In the genomic region with DNA sequence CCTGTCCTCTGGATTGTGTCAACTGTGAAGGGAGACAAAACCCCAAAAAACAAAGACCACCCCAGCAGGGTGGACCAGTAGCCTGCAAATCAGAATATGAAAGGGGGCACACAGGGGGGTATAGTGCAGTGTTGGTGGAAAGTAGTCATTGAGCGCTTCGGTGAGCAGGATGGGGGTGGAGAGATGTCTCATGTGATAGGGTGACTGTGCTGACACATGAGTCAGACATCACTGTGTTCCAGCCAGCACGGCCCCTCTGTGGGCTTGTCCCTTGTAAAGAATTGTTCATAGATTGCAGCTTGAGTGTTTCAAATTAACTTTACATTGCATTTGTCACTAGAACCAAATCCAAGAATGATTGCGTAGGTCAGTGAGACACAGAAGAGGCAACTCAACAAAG, we compare ENCODE assay signal across 17 cellular contexts. TPM values are rescaled to one million over a fixed set of nuclear protein-coding genes. Genes with fewer than 3 reads are reported as not detected.
DNase-seq lines count a peak whose midpoint lies in the region; ATAC-seq, FAIRE-seq and TF ChIP-seq lines count a peak whose summit lies in the region.
"Had no signal": no experiment of that assay in that cellular context is flagged by ENCODE, and none has a peak within 500 bp of the region (broad histone marks: within the 10 kb centered on the region; RNA-seq: fewer than 3 reads in every experiment).

No MANE protein-coding gene starts in this region.

- H3K36me3 Mint-ChIP-seq in CD4-positive, alpha-beta memory T cell = peaks cover 41 to 47% of the 10 kb centered on the region in 2 donors

- peak overlapping the region in 1 of 8 donors; percentile 8 for H3K4me3 Mint-ChIP-seq in CD4-positive, alpha-beta memory T cell
- H3K4me3 Mint-ChIP-seq: activated naive CD4-positive, alpha-beta T cell treated with anti-CD3 and anti-CD28 coated beads for 36 hours; GM23338; memory B cell had no signal

- no peak overlapping the region for H3K4me3 ChIP-seq in bronchial epithelial cell (ENCODE audit: low read depth, low read length)
- no peak overlapping the region for H3K4me3 ChIP-seq in mucosa of descending colon
- no peak overlapping the region for H3K4me3 ChIP-seq in CD4-positive, alpha-beta memory T cell (ENCODE audit: low read length in 2 of 2)
- H3K4me3 ChIP-seq: BLaER1, GM23338, PC-9 had no signal

- peaks cover 6 to 57% (median 36%) of the 10 kb centered on the region in 8 donors for H3K9me3 Mint-ChIP-seq in CD4-positive, alpha-beta memory T cell

- FAIRE-seq in bronchial epithelial cell (lab: Jason Lieb, UNC) = no peak

- CTCF ChIA-PET in CD4-positive, alpha-beta memory T cell (lab: Charles Lee; ENCODE audit: partially characterized antibody) = no interaction called here

- intact Hi-C loops in mucosa of descending colon (cut with DNase I, micrococcal nuclease) = no loop called here
- intact Hi-C loops in CD4-positive, alpha-beta memory T cell (cut with micrococcal nuclease) = no loop called here

- TF ChIP-seq CTCF in bronchial epithelial cell (IDR thresholded peaks at IDR 0.05; ENCODE audit: insufficient read depth, low read length, severe bottlenecking) (no peak), mucosa of descending colon (IDR thresholded peaks at IDR 0.05) (no peak)

- POLR2A ChIA-PET in CD4-positive, alpha-beta memory T cell (lab: Charles Lee; ENCODE audit: partially characterized antibody) = no interaction called here

- H3K4me1 ChIP-seq in mucosa of descending colon (ENCODE audit: low read depth) = no peaks in the 10 kb centered on the region
- no peaks in the 10 kb centered on the region for H3K4me1 ChIP-seq in CD4-positive, alpha-beta memory T cell (ENCODE audit: insufficient read depth, low read length)
- H3K4me1 ChIP-seq: BLaER1 had no signal

- H3K27me3 Mint-ChIP-seq in CD4-positive, alpha-beta memory T cell = no peaks in the 10 kb centered on the region
- H3K27me3 Mint-ChIP-seq: memory B cell had no signal

- H3K27ac ChIP-seq in CD4-positive, alpha-beta memory T cell (ENCODE audit: low read depth, low read length) = no peak overlapping the region
- H3K27ac ChIP-seq: BLaER1, PC-9 had no signal

- H3K9me3 ChIP-seq in mucosa of descending colon = peaks cover 41% of the 10 kb centered on the region
- peaks cover 0 to 4% of the 10 kb centered on the region in 2 donors for H3K9me3 ChIP-seq in CD4-positive, alpha-beta memory T cell (ENCODE audit: control insufficient read depth in 1 of 2, low read length in 2 of 2)

- peak; percentile 51 for DNase-seq in Daoy (ENCODE audit: low read depth)
- peak; percentile 38 for DNase-seq in M059J (ENCODE audit: low read depth)
- DNase-seq in bronchial epithelial cell (ENCODE audit: low read depth) = peak; percentile 21
- no peak for DNase-seq in mucosa of descending colon
- DNase-seq in DMS53 treated with DMSO at 0.1 percent for 48 hours (lab: John Stamatoyannopoulos, UW; ENCODE audit: unreplicated experiment) = no peak
- DNase-seq in NCI-H748 treated with DMSO at 0.1 percent for 48 hours (lab: John Stamatoyannopoulos, UW) = no peak
- no peak for DNase-seq in CD4-positive, alpha-beta memory T cell
- no peak for DNase-seq in NCI-H345 (lab: John Stamatoyannopoulos, UW)
- DNase-seq: activated CD8-positive, alpha-beta memory T cell treated with anti-CD3 and anti-CD28 coated beads, Interleukin-2, amount 50 U/mL, for 4 hours; activated naive CD4-positive, alpha-beta T cell treated with anti-CD3 and anti-CD28 coated beads for 36 hours; DMS79 treated with DMSO at 0.1 percent for 48 hours; NCI-H1694 treated with DMSO at 0.1 percent for 48 hours; NCI-H510A treated with DMSO at 0.1 percent for 48 hours; PC-9 had no signal

- H3K36me3 ChIP-seq in bronchial epithelial cell (ENCODE audit: control insufficient read depth, insufficient read depth, low read length) (peaks cover 5% of the 10 kb centered on the region), mucosa of descending colon (ENCODE audit: low read depth) (peaks cover 2% of the 10 kb centered on the region)
- H3K36me3 ChIP-seq in CD4-positive, alpha-beta memory T cell (ENCODE audit: insufficient read depth, low read length) = peaks cover 7% of the 10 kb centered on the region

- ATAC-seq in mucosa of descending colon = peak; percentile 46
- ATAC-seq: GM23338 had no signal

- no peak overlapping the region for H3K27ac Mint-ChIP-seq in CD4-positive, alpha-beta memory T cell
- H3K27ac Mint-ChIP-seq: activated naive CD4-positive, alpha-beta T cell treated with anti-CD3 and anti-CD28 coated beads for 36 hours; GM23338; memory B cell had no signal

- H3K27me3 ChIP-seq in bronchial epithelial cell (ENCODE audit: control insufficient read depth, insufficient read depth, low read length) = no peaks in the 10 kb centered on the region
- no peaks in the 10 kb centered on the region for H3K27me3 ChIP-seq in CD4-positive, alpha-beta memory T cell (ENCODE audit: insufficient read depth, low read length)
- H3K27me3 ChIP-seq: BLaER1 had no signal

- peaks cover 3 to 12% (median 7%) of the 10 kb centered on the region in 4 donors for H3K4me1 Mint-ChIP-seq in CD4-positive, alpha-beta memory T cell
- H3K4me1 Mint-ChIP-seq: GM23338 had no signal

RNA-seq across cellular contexts. Expression of gene ZNF440, which starts 7.4 kb away (rescaled TPM):
- 2.9 and 5.2 TPM in 2 replicates for total RNA-seq in Daoy (2014; rRNA removed; shearing (Covaris generic))
- 4.6 and 6.8 TPM in 2 replicates for total RNA-seq in M059J (2014; rRNA removed; shearing (Covaris generic))
- total RNA-seq in bronchial epithelial cell = 9.0 and 11.3 TPM in 2 replicates
- 10 to 100 TPM; 31.9 to 36.9 (median 36.4) TPM for total RNA-seq in mucosa of descending colon
- total RNA-seq in CD4-positive, alpha-beta memory T cell = 10 to 100 TPM; 18.0 to 18.5 TPM
- polyA plus RNA-seq in CD4-positive, alpha-beta memory T cell = 1 to 10 TPM; 1.8 to 3.7 TPM

RNA-seq across cellular contexts. Expression of gene ZNF491, which starts 23.2 kb away (rescaled TPM):
- 0.23 and 5.3 TPM in 2 replicates for total RNA-seq in Daoy (2014; rRNA removed; shearing (Covaris generic))
- 0.39 and 0.64 TPM in 2 replicates for total RNA-seq in M059J (2014; rRNA removed; shearing (Covaris generic))
- 0.26 and 0.64 TPM in 2 replicates for total RNA-seq in bronchial epithelial cell
- 1 to 10 TPM; 1.9 to 4.3 (median 2.8) TPM for total RNA-seq in mucosa of descending colon
- total RNA-seq in CD4-positive, alpha-beta memory T cell = 1 to 10 TPM; 2.0 to 3.0 TPM
- polyA plus RNA-seq in CD4-positive, alpha-beta memory T cell = under 1 TPM in 1 of 2 donors, not detected in 1; 0.34 TPM
- total RNA-seq: PC-9 had no signal

RNA-seq across cellular contexts. Expression of gene ZNF439, which starts 27.1 kb away (rescaled TPM):
- total RNA-seq in Daoy (2014; rRNA removed; shearing (Covaris generic)) = 2.9 and 4.8 TPM in 2 replicates
- 9.4 and 18.3 TPM in 2 replicates for total RNA-seq in M059J (2014; rRNA removed; shearing (Covaris generic))
- total RNA-seq in bronchial epithelial cell (0.53 and 1.7 TPM in 2 replicates), mucosa of descending colon (10 to 100 TPM in 1 of 3 donors, 1 to 10 TPM in 2; 8.9 to 11.2 (median 9.6) TPM)
- total RNA-seq in CD4-positive, alpha-beta memory T cell = 10 to 100 TPM; 16.9 to 17.7 TPM
- polyA plus RNA-seq in CD4-positive, alpha-beta memory T cell = 1 to 10 TPM in 1 of 2 donors, under 1 TPM in 1; 0.72 to 5.6 TPM

RNA-seq across cellular contexts. Expression of gene ZNF441, which starts 54.7 kb away (rescaled TPM):
- 2.3 and 4.1 TPM in 2 replicates for total RNA-seq in Daoy (2014; rRNA removed; shearing (Covaris generic))
- total RNA-seq in M059J (2014; rRNA removed; shearing (Covaris generic)) = 3.9 and 4.8 TPM in 2 replicates
- total RNA-seq in bronchial epithelial cell = 7.6 and 12.5 TPM in 2 replicates
- total RNA-seq in mucosa of descending colon = 1 to 10 TPM; 4.8 to 8.5 (median 4.8) TPM
- total RNA-seq in CD4-positive, alpha-beta memory T cell = 10 to 100 TPM; 19.6 to 21.5 TPM
- 1 to 10 TPM; 2.3 to 6.3 TPM for polyA plus RNA-seq in CD4-positive, alpha-beta memory T cell

Comparison
In these comparisons a context has a peak if more than half of its experiments do, and no peak if none do; other contexts are left out.
1. DNase-seq: peak in Daoy (single experiment), M059J (single experiment) and bronchial epithelial cell (single experiment); none in mucosa of descending colon (0 of 3), DMS53 treated with DMSO at 0.1 percent for 48 hours (single experiment), NCI-H748 treated with DMSO at 0.1 percent for 48 hours (single experiment), CD4-positive, alpha-beta memory T cell (0 of 5) and NCI-H345 (single experiment).